Comparison of ENCODE assay signal across 15 cellular contexts in genomic region chr2:144683955-144684354, GRCh38.
"Had no signal": no experiment of that assay in that cellular context is flagged by ENCODE, and none has a peak within 500 bp of the region (broad histone marks: within the 10 kb centered on the region; RNA-seq: fewer than 3 reads in every experiment).

No MANE protein-coding gene starts in this region.

- H3K9me3 ChIP-seq: body of pancreas, ovary, upper lobe of left lung had no signal

- H3K27me3 ChIP-seq: body of pancreas, ovary, upper lobe of left lung had no signal

- H3K4me1 ChIP-seq: body of pancreas had no signal

- H3K27ac ChIP-seq: body of pancreas, ovary, upper lobe of left lung had no signal

- H3K4me3 ChIP-seq: body of pancreas, ovary, upper lobe of left lung had no signal

- H3K36me3 ChIP-seq: ovary, upper lobe of left lung had no signal

- DNase-seq: activated CD4-positive, alpha-beta memory T cell treated with anti-CD3 and anti-CD28 coated beads for 36 hours; activated CD4-positive, alpha-beta T cell treated with anti-CD3 and anti-CD28 coated beads for 1 hour; activated effector memory CD4-positive, alpha-beta T cell treated with anti-CD3 and anti-CD28 coated beads, Interleukin-2, amount 50 U/mL, for 16 hours; activated T-cell treated with anti-CD3 and anti-CD28 coated beads, Interleukin-2, amount 50 U/mL, for 4 hours; amniotic stem cell; body of pancreas; cortex of kidney; erythroblast; hippocampal formation; mesendoderm; ovary; stimulated activated CD4-positive, alpha-beta T cell treated with anti-CD3 and anti-CD28 coated beads, Interleukin-4, amount 100 ng/mL, for 1 hour; stimulated activated CD8-positive, alpha-beta memory T cell treated with anti-CD3 and anti-CD28 coated beads, Interleukin-4, amount 100 ng/mL, for 48 hours; stimulated activated naive CD8-positive, alpha-beta T cell treated with anti-CD3 and anti-CD28 coated beads, Interleukin-15, Interleukin-2, amounts not matched to agents 100 U/mL and 50 U/mL, for 24 hours; upper lobe of left lung had no signal
